ENCODE assay signal across 13 cellular contexts in the genomic region with DNA sequence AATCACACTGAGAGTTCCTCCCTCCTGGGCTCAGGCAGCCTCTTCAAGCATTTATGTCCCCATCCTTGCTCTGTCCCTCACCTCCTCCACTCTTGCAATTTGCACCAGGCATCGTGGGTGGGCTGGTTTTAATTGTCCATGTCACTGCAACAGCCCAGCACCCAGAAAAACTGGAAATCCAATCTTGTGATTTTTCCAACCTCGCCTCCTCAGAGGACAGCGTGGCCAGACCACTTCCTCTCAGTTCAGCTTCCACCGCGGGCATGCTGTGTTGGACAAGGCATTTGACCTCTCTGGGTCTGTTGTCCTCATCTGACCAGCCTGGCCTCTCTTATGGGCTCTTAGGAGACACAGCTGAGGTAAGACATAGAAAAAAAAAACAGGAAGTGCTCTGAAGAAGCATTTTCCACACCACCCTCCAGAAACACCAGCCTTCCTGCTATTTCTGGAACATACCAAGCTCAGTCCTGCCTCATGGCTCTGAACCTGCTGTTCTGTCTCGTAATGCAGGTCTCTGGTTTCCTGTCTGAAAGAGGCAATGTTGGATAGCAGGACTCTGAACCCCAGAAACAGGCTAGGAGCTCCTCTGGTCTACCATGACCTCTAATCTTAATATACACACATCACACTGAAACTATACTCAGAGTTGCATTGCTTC. TPM values are rescaled to one million over a fixed set of nuclear protein-coding genes. Genes with fewer than 3 reads are reported as not detected.
A peak's percentile ranks its signal among the peaks of the same experiment; 100 is the strongest.
DNase-seq lines count a peak whose midpoint lies in the region; ATAC-seq and TF ChIP-seq lines count a peak whose summit lies in the region.
"Had no signal": no experiment of that assay in that cellular context is flagged by ENCODE, and none has a peak within 500 bp of the region (broad histone marks: within the 10 kb centered on the region; RNA-seq: fewer than 3 reads in every experiment).

No MANE protein-coding gene starts in this region.

- intact Hi-C loops in PC-3 (cut with micrococcal nuclease), result no loop called here

- peaks cover 3% of the 10 kb centered on the region for H3K4me1 Mint-ChIP-seq in WTC11

- no peaks in the 10 kb centered on the region for H3K36me3 Mint-ChIP-seq in WTC11

- peak; percentile 19 for DNase-seq in EH (ENCODE audit: low read depth)
- DNase-seq in WTC11 (ENCODE audit: low spot score), result no peak
- DNase-seq in mucosa of gallbladder (ENCODE audit: low spot score), result peak; percentile 14
- DNase-seq in HUDEP-2 (lab: John Stamatoyannopoulos, UW; ENCODE audit: unreplicated experiment in 76 of 76), result no peak
- DNase-seq in PC-3, result no peak
- DNase-seq in GM03348 (ENCODE audit: low spot score), result no peak
- no peak for DNase-seq in NK-92 treated with Interleukin-12 subunit alpha and Interleukin-12 subunit beta, amount 100 ng/mL, for 24 hours (lab: John Stamatoyannopoulos, UW)
- DNase-seq: activated gamma-delta T cell, H9, NCI-H446 treated with DMSO at 0.1 percent for 48 hours had no signal

- H3K27ac ChIP-seq in PC-3 (ENCODE audit: low read length), result no peak overlapping the region
- H3K27ac ChIP-seq: neutrophil had no signal

- H3K9ac ChIP-seq in PC-3 (ENCODE audit: low read length), result no peak overlapping the region

- no peaks in the 10 kb centered on the region for H4K20me1 ChIP-seq in PC-3 (ENCODE audit: low read length)

- H2AFZ ChIP-seq in PC-3 (ENCODE audit: low read length), result no peak overlapping the region

- POLR2A ChIA-PET in WTC11 (lab: Charles Lee), result no interaction called here
- POLR2A ChIA-PET in PC-3 (lab: Charles Lee; ENCODE audit: unreplicated experiment), result no interaction called here

- H3F3A ChIP-seq in PC-3 (ENCODE audit: low read length, unreplicated experiment), result no peaks in the 10 kb centered on the region

- no peak overlapping the region for H3K27ac Mint-ChIP-seq in WTC11

- H3K4me3 Mint-ChIP-seq in WTC11, result no peak overlapping the region
- H3K4me3 Mint-ChIP-seq: H9 had no signal

- H3K9me3 Mint-ChIP-seq in WTC11, result 0 out of 2 replicates have a peak, but pooled peaks cover 3% of the 10 kb centered on the region
- H3K9me3 Mint-ChIP-seq: H9 had no signal

- H3K4me1 ChIP-seq in PC-3 (ENCODE audit: insufficient read depth, low read length), result no peaks in the 10 kb centered on the region

- no peaks in the 10 kb centered on the region for H3K79me2 ChIP-seq in PC-3 (ENCODE audit: low read length)

- no peak overlapping the region for H3K4me3 ChIP-seq in PC-3 (ENCODE audit: low read length)

- H3K9me2 ChIP-seq in PC-3 (replicated peaks; ENCODE audit: low read length), result no peaks in the 10 kb centered on the region

- CTCF ChIA-PET in WTC11 (lab: Charles Lee) (interaction anchor here (0.8 to 3.7 kb wide), 3 partner anchors 8 to 53 kb away, joined by 3 to 23 read pairs (median 4); no protein-coding TSS in a partner anchor), PC-3 (lab: Charles Lee) (no interaction called here)

- H3K27me3 ChIP-seq in PC-3 (ENCODE audit: low read length), result 0 out of 2 replicates have a peak, but pooled peaks cover 2% of the 10 kb centered on the region

- peaks cover 9% of the 10 kb centered on the region for H3K27me3 Mint-ChIP-seq in WTC11 (ENCODE audit: low read depth)

- H3K4me2 ChIP-seq in PC-3 (ENCODE audit: low read length), result no peak overlapping the region

- H3K9me3 ChIP-seq in PC-3 (ENCODE audit: low read length), result no peaks in the 10 kb centered on the region
- H3K9me3 ChIP-seq: neutrophil had no signal

- TF ChIP-seq CTCF in WTC11 (IDR thresholded peaks at IDR 0.05), result no peak
- no peak for TF ChIP-seq CTCF in PC-3 (conservative IDR thresholded peaks at IDR 0.05; ENCODE audit: low read depth, low read length)

- BruUV-seq in PC-3 (replicated peaks; lab: Mats Ljungman, UMichigan), result no TSS peak

- ATAC-seq in HG03460 (IDR thresholded peaks at IDR 0.05; ENCODE audit: unreplicated experiment), result peak; percentile 54
- ATAC-seq in WTC11, result peak; percentile 29; the same call in 1 of the 2 replicates
- ATAC-seq in PC-3, result no peak

- H3K36me3 ChIP-seq in PC-3 (ENCODE audit: low read depth, low read length), result no peaks in the 10 kb centered on the region
- H3K36me3 ChIP-seq: neutrophil had no signal

TF ChIP-seq in WTC11, 78 proteins besides CTCF, POLR2A, EP300 and RAD21:
- TF ChIP-seq GABPB1 (CRISPR knock-in tag; IDR thresholded peaks at IDR 0.05), result no peak
- no peak for TF ChIP-seq ATF2 (CRISPR knock-in tag; IDR thresholded peaks at IDR 0.05; ENCODE audit: borderline replicate concordance, low read depth)
- TF ChIP-seq, protein P1, sequence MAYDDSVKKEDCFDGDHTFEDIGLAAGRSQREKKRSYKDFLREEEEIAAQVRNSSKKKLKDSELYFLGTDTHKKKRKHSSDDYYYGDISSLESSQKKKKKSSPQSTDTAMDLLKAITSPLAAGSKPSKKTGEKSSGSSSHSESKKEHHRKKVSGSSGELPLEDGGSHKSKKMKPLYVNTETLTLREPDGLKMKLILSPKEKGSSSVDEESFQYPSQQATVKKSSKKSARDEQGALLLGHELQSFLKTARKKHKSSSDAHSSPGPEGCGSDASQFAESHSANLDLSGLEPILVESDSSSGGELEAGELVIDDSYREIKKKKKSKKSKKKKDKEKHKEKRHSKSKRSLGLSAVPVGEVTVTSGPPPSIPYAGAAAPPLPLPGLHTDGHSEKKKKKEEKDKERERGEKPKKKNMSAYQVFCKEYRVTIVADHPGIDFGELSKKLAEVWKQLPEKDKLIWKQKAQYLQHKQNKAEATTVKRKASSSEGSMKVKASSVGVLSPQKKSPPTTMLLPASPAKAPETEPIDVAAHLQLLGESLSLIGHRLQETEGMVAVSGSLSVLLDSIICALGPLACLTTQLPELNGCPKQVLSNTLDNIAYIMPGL (CRISPR knock-in tag; IDR thresholded peaks at IDR 0.05), result no peak
- TF ChIP-seq FOXP1 (CRISPR knock-in tag; IDR thresholded peaks at IDR 0.05; ENCODE audit: borderline replicate concordance), result no peak
- TF ChIP-seq GTF2I (CRISPR knock-in tag; conservative IDR thresholded peaks at IDR 0.05), result no peak
- TF ChIP-seq MXD4 (CRISPR knock-in tag; IDR thresholded peaks at IDR 0.05; ENCODE audit: borderline replicate concordance), result no peak
- no peak for TF ChIP-seq RORB (CRISPR knock-in tag; IDR thresholded peaks at IDR 0.05)
- TF ChIP-seq NR2C2 (CRISPR knock-in tag; IDR thresholded peaks at IDR 0.05), result no peak
- no peak for TF ChIP-seq KAT7 (CRISPR knock-in tag; IDR thresholded peaks at IDR 0.05; ENCODE audit: borderline replicate concordance)
- TF ChIP-seq ZNF532 (CRISPR knock-in tag; IDR thresholded peaks at IDR 0.05; ENCODE audit: borderline replicate concordance), result no peak
- no peak for TF ChIP-seq PRRX2 (CRISPR knock-in tag; IDR thresholded peaks at IDR 0.05)
- no peak for TF ChIP-seq TEAD4 (CRISPR knock-in tag; IDR thresholded peaks at IDR 0.05)
- TF ChIP-seq EMX1 (CRISPR knock-in tag; IDR thresholded peaks at IDR 0.05), result no peak
- TF ChIP-seq ZNF317 (CRISPR knock-in tag; IDR thresholded peaks at IDR 0.05; ENCODE audit: borderline replicate concordance, low read depth), result no peak

RNA-seq across cellular contexts. Expression of gene TMEM114, which starts 8.3 kb away (rescaled TPM):
- total RNA-seq in WTC11 (2021) (0.37 to 1.1 TPM (median 0.60 TPM) in 3 replicates), mucosa of gallbladder (not detected), PC-3 (2014; rRNA removed) (not detected in 2 replicates)
- total RNA-seq: dermis microvascular lymphatic vessel endothelial cell had no signal

RNA-seq across cellular contexts. Expression of gene METTL22, which starts 39.4 kb away (rescaled TPM):
- total RNA-seq in WTC11 (2021) (48.1 to 82.0 TPM (median 52.9 TPM) in 3 replicates), mucosa of gallbladder (23.8 TPM), PC-3 (2014; rRNA removed) (14.6 and 17.6 TPM in 2 replicates)

Comparison
In these comparisons a context has a peak if more than half of its experiments do, and no peak if none do; other contexts are left out.
1. DNase-seq: peak in EH (single experiment) and mucosa of gallbladder (single experiment); none in WTC11 (single experiment), HUDEP-2 (0 of 76), PC-3 (single experiment), GM03348 (single experiment) and NK-92 treated with Interleukin-12 subunit alpha and Interleukin-12 subunit beta, amount 100 ng/mL, for 24 hours (single experiment).